1 cellular context compared by ENCODE assay signal in genomic region chr14:52797653-52798052, GRCh38.
TF ChIP-seq lines count a peak whose summit lies in the region.

No MANE protein-coding gene starts in this region.

TF ChIP-seq in HepG2, 621 proteins besides CTCF, POLR2A, EP300 and RAD21:
- no peak for TF ChIP-seq ZNF839 (CRISPR knock-in tag; IDR thresholded peaks at IDR 0.05; ENCODE audit: borderline replicate concordance)
- TF ChIP-seq ZMYM4 (CRISPR knock-in tag; IDR thresholded peaks at IDR 0.05): 0 out of 2 replicates have a peak, but pooled peaks have one; percentile 32
